In the genomic region with DNA sequence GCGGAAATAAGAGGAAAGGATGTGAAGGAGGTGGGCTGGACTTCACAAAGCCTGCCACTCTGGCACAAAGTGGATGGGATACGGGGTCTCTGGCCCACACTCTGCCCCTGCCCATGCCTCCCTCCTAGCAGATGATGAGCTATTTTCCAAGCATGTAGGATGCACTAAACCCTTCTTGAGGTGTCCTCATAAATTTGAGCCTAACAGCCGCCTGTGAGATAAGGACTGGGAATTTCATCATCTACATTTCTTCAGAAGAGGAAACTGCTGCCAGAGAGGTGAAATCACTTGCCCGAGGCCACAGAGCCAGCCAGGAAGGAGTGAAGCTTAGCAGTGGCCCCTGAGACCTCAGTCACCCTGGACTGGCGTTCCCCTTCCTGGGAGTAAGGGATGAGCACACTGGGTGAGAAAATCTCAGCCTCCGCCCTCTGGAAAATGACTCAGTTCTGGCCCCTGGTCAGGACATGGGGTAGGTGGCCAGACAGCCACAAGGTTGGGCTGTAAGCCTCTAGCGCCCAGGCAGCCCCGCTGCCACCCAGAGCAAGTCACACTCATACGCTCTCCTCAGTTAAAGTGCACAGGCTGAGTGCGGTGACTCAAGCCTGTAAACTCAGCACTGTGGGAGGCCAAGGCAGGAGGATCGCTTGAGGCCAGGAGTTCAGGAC, we compare ENCODE assay signal across 1 cellular context.
TF ChIP-seq lines count a peak whose summit lies in the region.

No MANE protein-coding gene starts in this region.

TF ChIP-seq in H1, 55 proteins besides CTCF, POLR2A, EP300 and RAD21:
- TF ChIP-seq KDM1A (IDR thresholded peaks at IDR 0.05; ENCODE audit: borderline replicate concordance, low read length) (no peak), FOSL1 (IDR thresholded peaks at IDR 0.05; ENCODE audit: insufficient read depth, low read depth, low read length) (no peak), TCF12 (IDR thresholded peaks at IDR 0.05; ENCODE audit: low read depth, low read length) (no peak), CHD2 (IDR thresholded peaks at IDR 0.05; ENCODE audit: low read length) (no peak), HDAC6 (IDR thresholded peaks at IDR 0.05; ENCODE audit: low read depth, low read length) (no peak), ZNF274 (IDR thresholded peaks at IDR 0.05; ENCODE audit: borderline replicate concordance, extremely low read depth, low read length) (no peak), PHF8 (conservative IDR thresholded peaks at IDR 0.05; ENCODE audit: low read depth, low read length) (no peak), KDM5A (IDR thresholded peaks at IDR 0.05; ENCODE audit: low read length) (no peak), EGR1 (IDR thresholded peaks at IDR 0.05; ENCODE audit: borderline replicate concordance, low read depth, low read length) (no peak), SP1 (IDR thresholded peaks at IDR 0.05; ENCODE audit: low read depth, low read length) (no peak), SP2 (IDR thresholded peaks at IDR 0.05; ENCODE audit: low read length) (no peak), SP4 (IDR thresholded peaks at IDR 0.05; ENCODE audit: low read length) (no peak), TAF1 (IDR thresholded peaks at IDR 0.05; ENCODE audit: low read depth, low read length) (no peak), CHD1 (IDR thresholded peaks at IDR 0.05; ENCODE audit: low read depth, low read length) (no peak)
- TF ChIP-seq, protein P1, sequence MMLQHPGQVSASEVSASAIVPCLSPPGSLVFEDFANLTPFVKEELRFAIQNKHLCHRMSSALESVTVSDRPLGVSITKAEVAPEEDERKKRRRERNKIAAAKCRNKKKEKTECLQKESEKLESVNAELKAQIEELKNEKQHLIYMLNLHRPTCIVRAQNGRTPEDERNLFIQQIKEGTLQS (IDR thresholded peaks at IDR 0.05; ENCODE audit: insufficient read depth, low read depth, low read length) = no peak
- TF ChIP-seq, protein P2, sequence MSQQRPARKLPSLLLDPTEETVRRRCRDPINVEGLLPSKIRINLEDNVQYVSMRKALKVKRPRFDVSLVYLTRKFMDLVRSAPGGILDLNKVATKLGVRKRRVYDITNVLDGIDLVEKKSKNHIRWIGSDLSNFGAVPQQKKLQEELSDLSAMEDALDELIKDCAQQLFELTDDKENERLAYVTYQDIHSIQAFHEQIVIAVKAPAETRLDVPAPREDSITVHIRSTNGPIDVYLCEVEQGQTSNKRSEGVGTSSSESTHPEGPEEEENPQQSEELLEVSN (IDR thresholded peaks at IDR 0.05) = no peak
